In the genomic region with DNA sequence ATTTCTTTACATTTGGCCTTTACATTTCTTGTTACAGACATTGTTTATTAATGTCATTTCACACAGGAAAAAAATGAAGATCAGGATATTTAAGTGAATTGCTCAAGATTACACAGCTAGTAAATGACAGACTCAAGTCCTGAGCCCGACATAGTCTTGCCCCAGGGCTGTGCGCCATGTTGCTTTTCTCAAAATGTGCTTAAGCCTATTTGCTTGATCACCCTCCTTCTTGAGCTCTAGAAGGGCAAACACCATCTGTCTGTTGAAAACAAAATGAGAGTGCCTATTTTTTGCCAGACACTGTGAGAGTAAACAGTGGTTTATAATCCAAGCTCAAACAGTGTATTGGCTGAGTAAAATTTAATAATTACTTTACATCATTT, we compare ENCODE assay signal across 17 cellular contexts. TPM values are rescaled to one million over a fixed set of nuclear protein-coding genes. Genes with fewer than 3 reads are reported as not detected.
DNase-seq lines count a peak whose midpoint lies in the region; ATAC-seq and TF ChIP-seq lines count a peak whose summit lies in the region.
"Had no signal": no experiment of that assay in that cellular context is flagged by ENCODE, and none has a peak within 500 bp of the region (broad histone marks: within the 10 kb centered on the region; RNA-seq: fewer than 3 reads in every experiment).

No MANE protein-coding gene starts in this region.

- H3K27ac Mint-ChIP-seq in activated T-helper 17 cell treated with anti-CD3 and anti-CD28 coated beads, Interleukin-2, amount 50 U/mL, for 72 hours: no peak overlapping the region
- H3K27ac Mint-ChIP-seq: activated CD4-positive, alpha-beta memory T cell treated with anti-CD3 and anti-CD28 coated beads for 36 hours; activated naive CD4-positive, alpha-beta T cell treated with anti-CD3 and anti-CD28 coated beads, Interleukin-2, amount 50 U/mL, for 24 hours; activated T-cell treated with anti-CD3 and anti-CD28 coated beads, Interleukin-2, amount 50 U/mL, for 24 hours; B cell; T-helper 17 cell had no signal

- no peaks in the 10 kb centered on the region for H3K79me2 ChIP-seq in osteoblast (ENCODE audit: insufficient read depth, low read length)

- H3K27me3 ChIP-seq in WERI-Rb-1 (ENCODE audit: insufficient read depth, low read depth, severe bottlenecking) (no peaks in the 10 kb centered on the region), osteoblast (ENCODE audit: insufficient read depth, low read length) (no peaks in the 10 kb centered on the region)
- H3K27me3 ChIP-seq: testis had no signal

- no peak for ATAC-seq in activated T-helper 17 cell treated with anti-CD3 and anti-CD28 coated beads, Interleukin-2, amount 50 U/mL, for 72 hours (replicated peaks)
- ATAC-seq: T-helper 17 cell had no signal

- H3K27me3 Mint-ChIP-seq in activated T-helper 17 cell treated with anti-CD3 and anti-CD28 coated beads, Interleukin-2, amount 50 U/mL, for 72 hours: no peaks in the 10 kb centered on the region
- H3K27me3 Mint-ChIP-seq: activated CD4-positive, alpha-beta memory T cell treated with anti-CD3 and anti-CD28 coated beads for 36 hours; activated naive CD4-positive, alpha-beta T cell treated with anti-CD3 and anti-CD28 coated beads, Interleukin-2, amount 50 U/mL, for 24 hours; activated T-cell treated with anti-CD3 and anti-CD28 coated beads, Interleukin-2, amount 50 U/mL, for 24 hours had no signal

- H2AFZ ChIP-seq in osteoblast (ENCODE audit: low read length): no peak overlapping the region

- no peak overlapping the region for H3K4me2 ChIP-seq in osteoblast (ENCODE audit: insufficient read depth, low read length)

- DNase-seq in G401 (ENCODE audit: low spot score): peak; percentile 7
- peak; percentile 42 for DNase-seq in NCI-H146 (lab: John Stamatoyannopoulos, UW)
- peak; percentile 58 for DNase-seq in WERI-Rb-1
- peak; percentile 39 for DNase-seq in osteoblast (ENCODE audit: insufficient read length, low spot score, missing footprints)
- no peak for DNase-seq in NOMO-1 (lab: John Stamatoyannopoulos, UW; ENCODE audit: unreplicated experiment in 2 of 2)
- no peak for DNase-seq in NK-92 (lab: John Stamatoyannopoulos, UW; ENCODE audit: unreplicated experiment)
- DNase-seq: activated CD4-positive, alpha-beta memory T cell treated with anti-CD3 and anti-CD28 coated beads for 36 hours; activated T-cell treated with anti-CD3 and anti-CD28 coated beads, Interleukin-2, amount 50 U/mL, for 24 hours; COR-L47; NCI-H2107; SHP77; T-helper 17 cell; testis had no signal

- in situ Hi-C loops in G401 (cut with HindIII; ENCODE audit: low sequenced_read_pairs): no loop called here

- H4K20me1 ChIP-seq in osteoblast (ENCODE audit: insufficient read depth, low read length): no peaks in the 10 kb centered on the region

- H3K9me3 ChIP-seq in WERI-Rb-1 (ENCODE audit: severe bottlenecking): no peaks in the 10 kb centered on the region
- H3K9me3 ChIP-seq in osteoblast (ENCODE audit: low read depth, low read length): no peaks in the 10 kb centered on the region
- H3K9me3 ChIP-seq: testis had no signal

- H3K27ac ChIP-seq in WERI-Rb-1 (peak overlapping the region; percentile 15), osteoblast (ENCODE audit: low read depth, low read length) (peak overlapping the region; percentile 48)
- H3K27ac ChIP-seq: coronary artery, testis had no signal

- peaks cover 14% of the 10 kb centered on the region for H3K4me1 ChIP-seq in osteoblast (ENCODE audit: insufficient read depth, low read length)
- H3K4me1 ChIP-seq: testis had no signal

- H3K4me3 ChIP-seq in WERI-Rb-1 (ENCODE audit: low read depth, low read length): no peak overlapping the region
- H3K4me3 ChIP-seq in osteoblast (ENCODE audit: insufficient read depth, low read length): no peak overlapping the region
- H3K4me3 ChIP-seq: coronary artery, testis had no signal

- no peaks in the 10 kb centered on the region for H3K4me1 Mint-ChIP-seq in activated T-helper 17 cell treated with anti-CD3 and anti-CD28 coated beads, Interleukin-2, amount 50 U/mL, for 72 hours
- H3K4me1 Mint-ChIP-seq: activated naive CD4-positive, alpha-beta T cell treated with anti-CD3 and anti-CD28 coated beads, Interleukin-2, amount 50 U/mL, for 24 hours; B cell; T-helper 17 cell had no signal

- no peaks in the 10 kb centered on the region for H3K9me3 Mint-ChIP-seq in activated T-helper 17 cell treated with anti-CD3 and anti-CD28 coated beads, Interleukin-2, amount 50 U/mL, for 72 hours
- H3K9me3 Mint-ChIP-seq: activated CD4-positive, alpha-beta memory T cell treated with anti-CD3 and anti-CD28 coated beads for 36 hours; activated naive CD4-positive, alpha-beta T cell treated with anti-CD3 and anti-CD28 coated beads, Interleukin-2, amount 50 U/mL, for 24 hours; activated T-cell treated with anti-CD3 and anti-CD28 coated beads, Interleukin-2, amount 50 U/mL, for 24 hours had no signal

- no peaks in the 10 kb centered on the region for H3K36me3 Mint-ChIP-seq in activated T-helper 17 cell treated with anti-CD3 and anti-CD28 coated beads, Interleukin-2, amount 50 U/mL, for 72 hours (ENCODE audit: low read depth)
- H3K36me3 Mint-ChIP-seq: activated CD4-positive, alpha-beta memory T cell treated with anti-CD3 and anti-CD28 coated beads for 36 hours; activated naive CD4-positive, alpha-beta T cell treated with anti-CD3 and anti-CD28 coated beads, Interleukin-2, amount 50 U/mL, for 24 hours had no signal

- no peak overlapping the region for H3K4me3 Mint-ChIP-seq in activated T-helper 17 cell treated with anti-CD3 and anti-CD28 coated beads, Interleukin-2, amount 50 U/mL, for 72 hours
- H3K4me3 Mint-ChIP-seq: activated CD4-positive, alpha-beta memory T cell treated with anti-CD3 and anti-CD28 coated beads for 36 hours; activated naive CD4-positive, alpha-beta T cell treated with anti-CD3 and anti-CD28 coated beads, Interleukin-2, amount 50 U/mL, for 24 hours; activated T-cell treated with anti-CD3 and anti-CD28 coated beads, Interleukin-2, amount 50 U/mL, for 24 hours; B cell; T-helper 17 cell had no signal

- TF ChIP-seq CTCF in WERI-Rb-1 (IDR thresholded peaks at IDR 0.05; ENCODE audit: low read depth, low read length): no peak
- no peak for TF ChIP-seq CTCF in osteoblast (IDR thresholded peaks at IDR 0.05; ENCODE audit: extremely low read depth, low read depth, low read length)

- H3K36me3 ChIP-seq in WERI-Rb-1: no peaks in the 10 kb centered on the region
- no peaks in the 10 kb centered on the region for H3K36me3 ChIP-seq in osteoblast (ENCODE audit: insufficient read depth, low read length)

RNA-seq across cellular contexts. Expression of a gene that starts 34.8 kb away (rescaled TPM):
- total RNA-seq in G401 (2014; rRNA removed; shearing (Covaris generic)): not detected in 2 replicates
- total RNA-seq in osteoblast: 100 and 115 TPM in 2 replicates
- not detected for total RNA-seq in activated T-helper 17 cell treated with anti-CD3 and anti-CD28 coated beads, Interleukin-2, amount 50 U/mL, for 72 hours
- total RNA-seq: activated CD4-positive, alpha-beta memory T cell treated with anti-CD3 and anti-CD28 coated beads for 36 hours; B cell had no signal

Comparison
In these comparisons a context has a peak if more than half of its experiments do, and no peak if none do; other contexts are left out.
1. DNase-seq: peak in G401 (single experiment), NCI-H146 (single experiment), WERI-Rb-1 (single experiment) and osteoblast (single experiment); none in NOMO-1 (0 of 2) and NK-92 (single experiment).
2. RNA of a gene that starts 34.8 kb away (total RNA-seq): 100 to 115 TPM in osteoblast; not detected in activated T-helper 17 cell treated with anti-CD3 and anti-CD28 coated beads, Interleukin-2, amount 50 U/mL, for 72 hours and not detected in G401; every median in the first group is over 10 times any median in the second.